8 cellular contexts compared by ENCODE assay signal in the genomic region with DNA sequence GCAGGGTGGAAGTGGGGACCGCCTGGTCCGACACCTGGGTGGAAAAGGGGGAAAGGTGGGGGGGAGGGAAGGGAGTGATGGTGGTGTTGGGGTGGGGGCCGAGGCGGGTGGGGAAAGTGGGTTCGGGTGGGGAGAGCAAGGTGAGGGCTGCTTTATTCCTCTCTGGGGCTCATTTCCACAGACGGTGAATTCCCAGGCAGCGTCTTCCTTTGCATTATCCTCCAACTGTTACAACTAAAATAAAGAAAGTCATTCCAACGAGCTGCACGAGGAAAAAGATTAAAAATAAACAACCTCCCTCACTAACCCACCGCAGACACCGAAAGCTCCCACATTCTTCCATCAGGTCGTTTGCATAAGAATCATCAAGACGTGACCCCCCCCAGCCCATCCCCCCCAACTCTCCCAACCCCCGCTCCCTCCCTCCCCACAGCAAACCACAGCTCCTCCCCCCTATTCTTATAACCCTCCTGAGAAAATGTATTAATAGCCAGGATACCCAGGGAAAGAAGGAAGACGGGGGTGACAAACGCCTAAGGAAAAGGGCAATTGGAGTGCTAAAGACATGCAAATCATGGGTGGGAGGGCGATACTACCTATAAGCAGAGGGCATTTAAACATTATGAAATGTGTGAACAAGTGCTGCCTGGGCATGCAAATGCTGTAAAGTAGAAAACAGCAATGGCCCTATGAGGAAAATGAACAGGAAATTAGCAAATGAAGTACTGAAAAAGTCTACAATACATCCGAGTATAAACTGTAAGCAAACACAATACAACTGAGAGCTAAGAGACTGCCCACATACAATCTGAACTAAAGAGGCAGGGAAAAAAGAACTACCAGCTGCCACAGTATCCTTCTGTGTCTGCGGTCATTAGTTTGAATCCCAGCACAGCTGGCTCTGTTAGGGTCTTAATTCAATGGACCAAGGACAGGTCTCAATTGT. TPM values are rescaled to one million over a fixed set of nuclear protein-coding genes. Genes with fewer than 3 reads are reported as not detected.
DNase-seq lines count a peak whose midpoint lies in the region; ATAC-seq and TF ChIP-seq lines count a peak whose summit lies in the region.

No MANE protein-coding gene starts in this region.

- no peak overlapping the region for H3K4me3 ChIP-seq in KMS-11 (IDR thresholded peaks at IDR 0.05; ENCODE audit: insufficient read depth, low read depth, low read length)

- H3K27me3 ChIP-seq in KMS-11 (ENCODE audit: insufficient read depth, low read depth): no peaks in the 10 kb centered on the region

- peaks cover 58% of the 10 kb centered on the region for H3K79me2 ChIP-seq in KMS-11 (ENCODE audit: insufficient read depth, low read depth)

- H2AFZ ChIP-seq in KMS-11 (ENCODE audit: low read depth): no peak overlapping the region

- H3K4me2 ChIP-seq in KMS-11: peak overlapping the region; percentile 73

- peaks cover 43% of the 10 kb centered on the region for H3K4me1 ChIP-seq in KMS-11 (ENCODE audit: low read depth, poor library complexity, severe bottlenecking)

- H4K20me1 ChIP-seq in KMS-11 (ENCODE audit: insufficient read depth): no peaks in the 10 kb centered on the region

- H3K9me3 Mint-ChIP-seq in activated T-helper 2 cell treated with anti-CD3 and anti-CD28 coated beads, Interferon-gamma antibody, Interleukin-2, Interleukin-4, amounts not matched to agents 10 μg/mL and 5 μg/mL and 100 μg/mL, durations not matched to agents 14 hours and 24 hours and 36 hours: no peaks in the 10 kb centered on the region
- no peaks in the 10 kb centered on the region for H3K9me3 Mint-ChIP-seq in stimulated activated effector memory CD8-positive, alpha-beta T cell treated with anti-CD3 and anti-CD28 coated beads, Interleukin-12 subunit alpha, Interleukin-12 subunit beta, amount 100 ng/mL, for 72 hours

- H3K36me3 ChIP-seq in KMS-11 (ENCODE audit: insufficient read depth): no peaks in the 10 kb centered on the region

- peaks cover 72% of the 10 kb centered on the region for H3K27me3 Mint-ChIP-seq in activated T-helper 2 cell treated with anti-CD3 and anti-CD28 coated beads, Interferon-gamma antibody, Interleukin-2, Interleukin-4, amounts not matched to agents 10 μg/mL and 5 μg/mL and 100 μg/mL, durations not matched to agents 14 hours and 24 hours and 36 hours (ENCODE audit: low read depth)

- no peak for TF ChIP-seq CTCF in KMS-11 (conservative IDR thresholded peaks at IDR 0.05; ENCODE audit: low read depth, low read length)

- H3K27ac ChIP-seq in KMS-11: peak overlapping the region; percentile 86

- no peaks in the 10 kb centered on the region for H3K36me3 Mint-ChIP-seq in activated T-helper 2 cell treated with anti-CD3 and anti-CD28 coated beads, Interferon-gamma antibody, Interleukin-2, Interleukin-4, amounts not matched to agents 10 μg/mL and 5 μg/mL and 100 μg/mL, durations not matched to agents 14 hours and 24 hours and 36 hours (ENCODE audit: low read depth)
- H3K36me3 Mint-ChIP-seq in stimulated activated effector memory CD8-positive, alpha-beta T cell treated with anti-CD3 and anti-CD28 coated beads, Interleukin-12 subunit alpha, Interleukin-12 subunit beta, amount 100 ng/mL, for 72 hours: no peaks in the 10 kb centered on the region

- H3K4me1 Mint-ChIP-seq in activated T-helper 2 cell treated with anti-CD3 and anti-CD28 coated beads, Interferon-gamma antibody, Interleukin-2, Interleukin-4, amounts not matched to agents 10 μg/mL and 5 μg/mL and 100 μg/mL, durations not matched to agents 14 hours and 24 hours and 36 hours (ENCODE audit: low read depth): peaks cover 23% of the 10 kb centered on the region
- peaks cover 47% of the 10 kb centered on the region for H3K4me1 Mint-ChIP-seq in stimulated activated effector memory CD8-positive, alpha-beta T cell treated with anti-CD3 and anti-CD28 coated beads, Interleukin-12 subunit alpha, Interleukin-12 subunit beta, amount 100 ng/mL, for 72 hours

- DNase-seq in NCI-H2171 treated with DMSO at 0.1 percent for 48 hours (lab: John Stamatoyannopoulos, UW): peak; percentile 5
- no peak for DNase-seq in NCI-H2171 (lab: John Stamatoyannopoulos, UW)
- no peak for DNase-seq in activated T-helper 2 cell treated with anti-CD3 and anti-CD28 coated beads, Interferon-gamma antibody, Interleukin-2, Interleukin-4, amounts not matched to agents 10 μg/mL and 5 μg/mL and 100 μg/mL, durations not matched to agents 14 hours and 24 hours and 36 hours (ENCODE audit: low spot score)
- DNase-seq in iPS-NIHi11 (ENCODE audit: low spot score): peak; percentile 61
- DNase-seq in stimulated activated effector memory CD8-positive, alpha-beta T cell treated with anti-CD3 and anti-CD28 coated beads, Interleukin-12 subunit alpha, Interleukin-12 subunit beta, amount 100 ng/mL, for 72 hours (ENCODE audit: low spot score in 2 of 2): no peak
- no peak for DNase-seq in activated CD4-positive, alpha-beta T cell treated with anti-CD3 and anti-CD28 coated beads, Interleukin-2, amount 50 U/mL, for 48 hours

- peak overlapping the region; percentile 72 for H3K9ac ChIP-seq in KMS-11

- no peak overlapping the region for H3K27ac Mint-ChIP-seq in activated T-helper 2 cell treated with anti-CD3 and anti-CD28 coated beads, Interferon-gamma antibody, Interleukin-2, Interleukin-4, amounts not matched to agents 10 μg/mL and 5 μg/mL and 100 μg/mL, durations not matched to agents 14 hours and 24 hours and 36 hours
- H3K27ac Mint-ChIP-seq in stimulated activated effector memory CD8-positive, alpha-beta T cell treated with anti-CD3 and anti-CD28 coated beads, Interleukin-12 subunit alpha, Interleukin-12 subunit beta, amount 100 ng/mL, for 72 hours: no peak overlapping the region

- ATAC-seq in GM21529 (IDR thresholded peaks at IDR 0.05; ENCODE audit: unreplicated experiment): peak; percentile 38
- ATAC-seq in stimulated activated effector memory CD8-positive, alpha-beta T cell treated with anti-CD3 and anti-CD28 coated beads, Interleukin-12 subunit alpha, Interleukin-12 subunit beta, amount 100 ng/mL, for 72 hours: no peak

- peak overlapping the region; percentile 57 for H3K4me3 Mint-ChIP-seq in activated T-helper 2 cell treated with anti-CD3 and anti-CD28 coated beads, Interferon-gamma antibody, Interleukin-2, Interleukin-4, amounts not matched to agents 10 μg/mL and 5 μg/mL and 100 μg/mL, durations not matched to agents 14 hours and 24 hours and 36 hours (ENCODE audit: low read depth)
- peak overlapping the region; percentile 77 for H3K4me3 Mint-ChIP-seq in stimulated activated effector memory CD8-positive, alpha-beta T cell treated with anti-CD3 and anti-CD28 coated beads, Interleukin-12 subunit alpha, Interleukin-12 subunit beta, amount 100 ng/mL, for 72 hours

- intact Hi-C loops in activated T-helper 2 cell treated with anti-CD3 and anti-CD28 coated beads, Interferon-gamma antibody, Interleukin-2, Interleukin-4, amounts not matched to agents 10 μg/mL and 5 μg/mL and 100 μg/mL, durations not matched to agents 14 hours and 24 hours and 36 hours (cut with micrococcal nuclease): no loop called here

RNA-seq across cellular contexts. Expression of a gene that starts 2.6 kb away (rescaled TPM):
- not detected in 2 replicates for total RNA-seq in activated T-helper 2 cell treated with anti-CD3 and anti-CD28 coated beads, Interferon-gamma antibody, Interleukin-2, Interleukin-4, amounts not matched to agents 10 μg/mL and 5 μg/mL and 100 μg/mL, durations not matched to agents 14 hours and 24 hours and 36 hours

Comparison
In these comparisons a context has a peak if more than half of its experiments do, and no peak if none do; other contexts are left out.
1. DNase-seq: peak in NCI-H2171 treated with DMSO at 0.1 percent for 48 hours (single experiment) and iPS-NIHi11 (single experiment); none in NCI-H2171 (single experiment), activated T-helper 2 cell treated with anti-CD3 and anti-CD28 coated beads, Interferon-gamma antibody, Interleukin-2, Interleukin-4, amounts not matched to agents 10 μg/mL and 5 μg/mL and 100 μg/mL, durations not matched to agents 14 hours and 24 hours and 36 hours (single experiment), stimulated activated effector memory CD8-positive, alpha-beta T cell treated with anti-CD3 and anti-CD28 coated beads, Interleukin-12 subunit alpha, Interleukin-12 subunit beta, amount 100 ng/mL, for 72 hours (0 of 2) and activated CD4-positive, alpha-beta T cell treated with anti-CD3 and anti-CD28 coated beads, Interleukin-2, amount 50 U/mL, for 48 hours (0 of 2).